ENCODE assay signal across 1 cellular context in the genomic region with DNA sequence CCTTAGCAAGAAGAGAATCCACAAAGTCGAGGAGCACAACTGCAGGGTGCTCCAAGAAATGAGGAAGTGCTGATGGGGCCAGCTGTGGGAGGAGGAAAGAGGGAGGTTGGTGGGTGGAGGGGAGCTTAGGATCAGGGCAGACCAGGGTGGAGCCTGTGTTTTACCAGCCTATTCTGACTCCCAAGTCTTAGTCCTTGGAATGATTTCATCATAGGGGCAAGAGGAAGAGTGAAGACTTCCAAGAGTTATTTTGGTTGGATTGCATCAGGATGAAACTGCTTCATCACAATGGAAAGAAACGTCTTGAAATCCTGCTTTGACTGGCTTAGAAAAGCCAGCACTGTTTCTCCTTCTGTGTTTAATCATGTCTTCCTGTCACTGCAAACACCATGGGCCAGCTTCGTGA.
TF ChIP-seq lines count a peak whose summit lies in the region.

No MANE protein-coding gene starts in this region.

TF ChIP-seq in H1, 55 proteins besides CTCF, POLR2A, EP300 and RAD21 (continued from another document):
- TF ChIP-seq CHD7 (IDR thresholded peaks at IDR 0.05; ENCODE audit: insufficient replicate concordance, low read length) = no peak
- no peak for TF ChIP-seq HDAC2 (IDR thresholded peaks at IDR 0.05; ENCODE audit: borderline replicate concordance in 1 of 2, low read depth in 2 of 2, low read length in 2 of 2)
- TF ChIP-seq CTBP2 (IDR thresholded peaks at IDR 0.05; ENCODE audit: borderline replicate concordance, insufficient read depth, insufficient read length, low read length) = no peak
- no peak for TF ChIP-seq POLR2AphosphoS5 (IDR thresholded peaks at IDR 0.05; ENCODE audit: low read depth, low read length)
- TF ChIP-seq, protein P1, sequence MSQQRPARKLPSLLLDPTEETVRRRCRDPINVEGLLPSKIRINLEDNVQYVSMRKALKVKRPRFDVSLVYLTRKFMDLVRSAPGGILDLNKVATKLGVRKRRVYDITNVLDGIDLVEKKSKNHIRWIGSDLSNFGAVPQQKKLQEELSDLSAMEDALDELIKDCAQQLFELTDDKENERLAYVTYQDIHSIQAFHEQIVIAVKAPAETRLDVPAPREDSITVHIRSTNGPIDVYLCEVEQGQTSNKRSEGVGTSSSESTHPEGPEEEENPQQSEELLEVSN (IDR thresholded peaks at IDR 0.05) = no peak
- no peak for TF ChIP-seq CBX5 (IDR thresholded peaks at IDR 0.05; ENCODE audit: low read depth, low read length)
- TF ChIP-seq, protein P2, sequence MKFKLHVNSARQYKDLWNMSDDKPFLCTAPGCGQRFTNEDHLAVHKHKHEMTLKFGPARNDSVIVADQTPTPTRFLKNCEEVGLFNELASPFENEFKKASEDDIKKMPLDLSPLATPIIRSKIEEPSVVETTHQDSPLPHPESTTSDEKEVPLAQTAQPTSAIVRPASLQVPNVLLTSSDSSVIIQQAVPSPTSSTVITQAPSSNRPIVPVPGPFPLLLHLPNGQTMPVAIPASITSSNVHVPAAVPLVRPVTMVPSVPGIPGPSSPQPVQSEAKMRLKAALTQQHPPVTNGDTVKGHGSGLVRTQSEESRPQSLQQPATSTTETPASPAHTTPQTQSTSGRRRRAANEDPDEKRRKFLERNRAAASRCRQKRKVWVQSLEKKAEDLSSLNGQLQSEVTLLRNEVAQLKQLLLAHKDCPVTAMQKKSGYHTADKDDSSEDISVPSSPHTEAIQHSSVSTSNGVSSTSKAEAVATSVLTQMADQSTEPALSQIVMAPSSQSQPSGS (IDR thresholded peaks at IDR 0.05; ENCODE audit: low read length) = no peak
- TF ChIP-seq CHD1 (IDR thresholded peaks at IDR 0.05; ENCODE audit: low read depth, low read length) = no peak
- TF ChIP-seq JUND (IDR thresholded peaks at IDR 0.05; ENCODE audit: low read length) = no peak
- no peak for TF ChIP-seq FOSL1 (IDR thresholded peaks at IDR 0.05; ENCODE audit: insufficient read depth, low read depth, low read length)
